Comparison of ENCODE assay signal across 16 cellular contexts in the genomic region with DNA sequence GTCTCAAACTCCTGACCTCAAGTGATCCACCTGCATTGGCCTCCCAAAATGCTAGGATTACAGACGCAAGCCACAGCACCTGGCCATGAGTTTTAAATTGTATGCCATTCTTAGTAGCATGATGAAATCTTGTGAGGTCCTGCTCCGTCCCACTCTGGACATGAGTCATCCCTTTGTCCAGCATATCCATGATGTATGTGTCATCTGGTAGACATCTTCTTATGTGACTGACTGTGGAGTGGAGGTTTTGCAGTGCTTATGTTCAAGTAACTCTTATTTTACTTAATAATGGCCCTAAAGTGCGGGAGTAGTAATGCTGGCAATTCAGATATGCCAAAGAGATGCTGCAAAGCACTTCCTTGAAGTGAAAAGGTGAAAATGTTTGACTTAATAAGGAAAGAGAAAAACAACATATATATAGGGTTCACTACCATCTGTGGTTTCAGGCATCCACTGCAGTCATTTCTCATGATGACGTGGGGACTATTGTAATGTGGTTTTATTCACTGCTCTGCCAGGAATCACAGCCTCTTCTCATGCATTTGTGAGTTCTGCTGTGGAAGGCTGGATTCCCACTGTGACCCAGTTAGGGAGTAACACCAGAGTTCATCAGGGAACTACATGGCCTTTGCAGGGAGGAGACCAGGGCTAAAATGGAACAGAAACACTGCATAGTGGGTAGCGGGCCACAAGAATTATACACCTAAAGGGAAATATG.
A peak's percentile ranks its signal among the peaks of the same experiment; 100 is the strongest.
DNase-seq lines count a peak whose midpoint lies in the region; ATAC-seq and TF ChIP-seq lines count a peak whose summit lies in the region.
"Had no signal": no experiment of that assay in that cellular context is flagged by ENCODE, and none has a peak within 500 bp of the region (broad histone marks: within the 10 kb centered on the region; RNA-seq: fewer than 3 reads in every experiment).

No MANE protein-coding gene starts in this region.

- WGBS in mesenchymal stem cell: 55% methylated on average over 4 of the region's 5 CpGs

- no peak for TF ChIP-seq CTCF in brain microvascular endothelial cell (IDR thresholded peaks at IDR 0.05; ENCODE audit: low read depth, low read length, missing control alignments)

- in situ Hi-C loops in brain microvascular endothelial cell (cut with HindIII; ENCODE audit: low pct_ligation_motif_present, low sequenced_read_pairs): no loop called here

- H3K23ac ChIP-seq in mesenchymal stem cell (ENCODE audit: low read length in 2 of 2): no peak overlapping the region

- ATAC-seq in HG02759 (IDR thresholded peaks at IDR 0.05; ENCODE audit: unreplicated experiment): no peak
- ATAC-seq: GM12878; naive thymus-derived CD8-positive, alpha-beta T cell had no signal

- H3K9ac ChIP-seq in mesenchymal stem cell (ENCODE audit: low read length): no peak overlapping the region

- H2BK15ac ChIP-seq in mesenchymal stem cell (ENCODE audit: low read depth, poor library complexity, severe bottlenecking): no peak overlapping the region

- H3K9me3 ChIP-seq in mesenchymal stem cell (ENCODE audit: control insufficient read depth, low read length): no peaks in the 10 kb centered on the region
- H3K9me3 ChIP-seq: spleen, vagina had no signal

- no peak overlapping the region for H4K91ac ChIP-seq in mesenchymal stem cell (ENCODE audit: low read length)

- no peak overlapping the region for H3K4me3 ChIP-seq in brain microvascular endothelial cell (ENCODE audit: low read depth, low read length)
- no peak overlapping the region for H3K4me3 ChIP-seq in mesenchymal stem cell (ENCODE audit: insufficient read depth in 1 of 2, low read depth in 1 of 2, low read length in 2 of 2)
- H3K4me3 ChIP-seq: GM12878, spleen, vagina had no signal

- peak; percentile 56 for DNase-seq in DMS53 (lab: John Stamatoyannopoulos, UW)
- DNase-seq in LoVo (ENCODE audit: low spot score): peak; percentile 3
- peak; percentile 92 for DNase-seq in brain microvascular endothelial cell
- peak; percentile 80 for DNase-seq in mesenchymal stem cell
- DNase-seq in activated CD4-positive, CD25-positive, alpha-beta regulatory T cell (lab: John Stamatoyannopoulos, UW): no peak
- DNase-seq in NCI-H82 (lab: John Stamatoyannopoulos, UW): no peak
- no peak for DNase-seq in activated effector memory CD4-positive, alpha-beta T cell treated with Interleukin-2 at 50 U/mL for 16 hours
- DNase-seq: activated CD8-positive, alpha-beta memory T cell treated with anti-CD3 and anti-CD28 coated beads for 24 hours; activated naive CD8-positive, alpha-beta T cell treated with anti-CD3 and anti-CD28 coated beads, Interleukin-2, amount 10 ng/mL, durations not matched to agents 7 days and 5 days; kidney; naive thymus-derived CD8-positive, alpha-beta T cell; NCI-H1092 treated with DMSO at 0.1 percent for 48 hours; spleen had no signal

- no peak overlapping the region for H3K4ac ChIP-seq in mesenchymal stem cell (ENCODE audit: low read depth in 1 of 2, low read length in 2 of 2)

- no peak overlapping the region for H2BK12ac ChIP-seq in mesenchymal stem cell (ENCODE audit: low read length in 2 of 2)

- no peak overlapping the region for H2AK5ac ChIP-seq in mesenchymal stem cell (ENCODE audit: low read length, severe bottlenecking)

- H2BK120ac ChIP-seq in mesenchymal stem cell (ENCODE audit: low read depth, low read length): no peak overlapping the region

- no peaks in the 10 kb centered on the region for H3K79me1 ChIP-seq in mesenchymal stem cell (replicated peaks; ENCODE audit: low read length, poor library complexity, severe bottlenecking)

- H3K36me3 ChIP-seq in brain microvascular endothelial cell (replicated peaks) (no peaks in the 10 kb centered on the region), mesenchymal stem cell (ENCODE audit: control insufficient read depth in 1 of 2, insufficient read depth in 2 of 2, low read depth in 1 of 2, low read length in 2 of 2) (no peaks in the 10 kb centered on the region)
- H3K36me3 ChIP-seq: spleen, vagina had no signal

- H3K4me1 ChIP-seq in mesenchymal stem cell (ENCODE audit: control insufficient read depth, insufficient read depth, low read depth, low read length): peaks cover 1% of the 10 kb centered on the region
- H3K4me1 ChIP-seq: vagina had no signal

- no peak overlapping the region for H3K4me2 ChIP-seq in mesenchymal stem cell (ENCODE audit: low read length, poor library complexity, severe bottlenecking)

- H3K18ac ChIP-seq in mesenchymal stem cell (ENCODE audit: low read depth in 1 of 2, low read length in 2 of 2): no peak overlapping the region

- H3K27me3 ChIP-seq in brain microvascular endothelial cell (replicated peaks): no peaks in the 10 kb centered on the region
- H3K27me3 ChIP-seq in mesenchymal stem cell (ENCODE audit: control insufficient read depth in 1 of 2, insufficient read depth in 1 of 2, low read length in 2 of 2): no peaks in the 10 kb centered on the region
- H3K27me3 ChIP-seq: spleen, vagina had no signal

- H4K8ac ChIP-seq in mesenchymal stem cell (ENCODE audit: low read length): peak overlapping the region; percentile 50

- H2AFZ ChIP-seq in mesenchymal stem cell (ENCODE audit: low read depth, low read length): no peak overlapping the region

- no peak overlapping the region for H2BK5ac ChIP-seq in mesenchymal stem cell (ENCODE audit: low read depth, low read length, poor library complexity, severe bottlenecking)

- H3K27ac ChIP-seq in brain microvascular endothelial cell (peak overlapping the region; percentile 94), mesenchymal stem cell (ENCODE audit: low read length, poor library complexity, severe bottlenecking) (peak overlapping the region; percentile 59)
- H3K27ac ChIP-seq: spleen, vagina had no signal

- no peak overlapping the region for H3K14ac ChIP-seq in mesenchymal stem cell (ENCODE audit: low read length in 2 of 2)

Comparison
In these comparisons a context has a peak if more than half of its experiments do, and no peak if none do; other contexts are left out.
1. DNase-seq: peak in DMS53 (single experiment), LoVo (single experiment), brain microvascular endothelial cell (single experiment) and mesenchymal stem cell (single experiment); none in activated CD4-positive, CD25-positive, alpha-beta regulatory T cell (0 of 4), NCI-H82 (single experiment) and activated effector memory CD4-positive, alpha-beta T cell treated with Interleukin-2 at 50 U/mL for 16 hours (single experiment).